Comparison of ENCODE assay signal across 32 cellular contexts in the genomic region with DNA sequence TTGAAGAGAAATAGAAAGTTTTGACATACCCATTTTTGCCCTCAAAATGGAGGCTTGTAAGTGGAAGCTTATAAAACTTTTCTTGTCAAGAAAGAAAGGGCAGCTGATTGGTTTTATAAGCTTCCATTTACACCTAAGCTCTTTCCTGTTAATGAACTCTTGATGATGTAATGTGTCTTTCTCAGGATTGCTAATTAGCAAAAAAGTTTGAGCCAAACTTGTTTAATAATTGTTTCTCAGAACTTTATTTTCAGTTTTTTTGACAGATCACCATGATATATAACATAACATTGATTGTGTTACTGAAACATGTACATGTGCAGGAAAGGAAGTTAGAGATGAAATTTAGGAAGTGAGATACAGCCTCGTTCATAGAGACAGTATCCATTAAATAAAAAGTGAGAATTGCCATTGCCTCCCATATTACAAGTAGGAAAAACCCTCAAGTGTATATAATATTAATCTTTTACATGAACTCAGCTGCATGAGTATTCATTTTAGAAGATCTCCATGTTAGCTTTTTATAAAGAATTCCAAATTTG.
"Had no signal": no experiment of that assay in that cellular context is flagged by ENCODE, and none has a peak within 500 bp of the region (broad histone marks: within the 10 kb centered on the region; RNA-seq: fewer than 3 reads in every experiment).

No MANE protein-coding gene starts in this region.

- H3K4me1 ChIP-seq: body of pancreas, sigmoid colon, stomach had no signal

- H3K36me3 ChIP-seq: adrenal gland, ovary, WERI-Rb-1 had no signal

- H3K27me3 Mint-ChIP-seq: activated naive CD8-positive, alpha-beta T cell treated with anti-CD3 and anti-CD28 coated beads for 36 hours; naive thymus-derived CD4-positive, alpha-beta T cell; progenitor cell of endocrine pancreas; stimulated activated naive B cell treated with anti-CD40 and anti-IgM and Interleukin-4, amounts not matched to agents 10 μg/mL and 1 μg/mL and 100 μg/mL, for 72 hours had no signal

- H3K4me3 ChIP-seq: adrenal gland, body of pancreas, coronary artery, dorsolateral prefrontal cortex, hepatocyte, ovary, sigmoid colon, smooth muscle cell, stomach, tibial nerve had no signal

- H3K27ac ChIP-seq: adrenal gland, body of pancreas, coronary artery, dorsolateral prefrontal cortex, hepatocyte, ovary, sigmoid colon, stomach, tibial nerve, WERI-Rb-1 had no signal

- DNase-seq: activated CD4-positive, alpha-beta T cell treated with anti-CD3 and anti-CD28 coated beads for 48 hours; activated CD4-positive, alpha-beta T cell treated with anti-CD3 and anti-CD28 coated beads, Interleukin-2, amount 50 U/mL, for 48 hours; activated CD8-positive, alpha-beta memory T cell treated with anti-CD3 and anti-CD28 coated beads, Interleukin-2, amount 50 U/mL, for 4 hours; activated effector memory CD4-positive, alpha-beta T cell treated with anti-CD3 and anti-CD28 coated beads, Interleukin-2, amount 50 U/mL, for 16 hours; activated naive CD4-positive, alpha-beta T cell treated with anti-CD3 and anti-CD28 coated beads for 36 hours; activated naive CD8-positive, alpha-beta T cell treated with anti-CD3 and anti-CD28 coated beads for 36 hours; activated T-cell treated with anti-CD3 and anti-CD28 coated beads, Interleukin-2, amount 50 U/mL, for 1 hour; adrenal gland; aorta; body of pancreas; dorsolateral prefrontal cortex; effector memory CD4-positive, alpha-beta T cell; glutamatergic neuron; islet precursor cell; mammary epithelial cell; naive thymus-derived CD4-positive, alpha-beta T cell; ovary; retina; sigmoid colon; stimulated activated CD4-positive, alpha-beta T cell treated with anti-CD3 and anti-CD28 coated beads, Interleukin-1b, Interleukin-23, amount 100 ng/mL, for 48 hours; stimulated activated CD4-positive, alpha-beta T cell treated with anti-CD3 and anti-CD28 coated beads, Interleukin-4, amount 100 ng/mL, for 4 hours; stimulated activated CD8-positive, alpha-beta memory T cell treated with anti-CD3 and anti-CD28 coated beads, Interleukin-4, amount 100 ng/mL, for 48 hours; stimulated activated naive B cell treated with anti-CD40 and anti-IgM and Interleukin-4, amounts not matched to agents 10 μg/mL and 1 μg/mL and 100 μg/mL, for 72 hours; stomach; WERI-Rb-1 had no signal

- H3K9me3 ChIP-seq: adrenal gland, body of pancreas, ovary, sigmoid colon, stomach, tibial nerve had no signal

- H3K27ac Mint-ChIP-seq: activated naive CD4-positive, alpha-beta T cell treated with anti-CD3 and anti-CD28 coated beads for 36 hours; activated naive CD8-positive, alpha-beta T cell treated with anti-CD3 and anti-CD28 coated beads for 36 hours; activated T-helper 1 cell treated with anti-CD3 and anti-CD28 coated beads, Interleukin-12 subunit alpha, Interleukin-12 subunit beta, Interleukin-2, Interleukin-4 antibody, amounts not matched to agents 30 ng/mL and 10 ng/mL and 1 ng/mL, durations not matched to agents 14 hours and 24 hours and 36 hours; naive thymus-derived CD4-positive, alpha-beta T cell; progenitor cell of endocrine pancreas; stimulated activated naive B cell treated with anti-CD40 and anti-IgM and Interleukin-4, amounts not matched to agents 10 μg/mL and 1 μg/mL and 100 μg/mL, for 72 hours had no signal

- H3K27me3 ChIP-seq: adrenal gland, body of pancreas, dorsolateral prefrontal cortex, hepatocyte, ovary, sigmoid colon, stomach, tibial nerve had no signal

- ATAC-seq: activated CD4-positive, CD25-positive, alpha-beta regulatory T cell treated with anti-CD3 and anti-CD28 coated beads, Interleukin-2, amount 50 U/mL, for 24 hours; body of pancreas; naive thymus-derived CD4-positive, alpha-beta T cell had no signal

- H3K4me3 Mint-ChIP-seq: activated naive CD4-positive, alpha-beta T cell treated with anti-CD3 and anti-CD28 coated beads for 36 hours; activated naive CD8-positive, alpha-beta T cell treated with anti-CD3 and anti-CD28 coated beads for 36 hours; activated T-helper 1 cell treated with anti-CD3 and anti-CD28 coated beads, Interleukin-12 subunit alpha, Interleukin-12 subunit beta, Interleukin-2, Interleukin-4 antibody, amounts not matched to agents 30 ng/mL and 10 ng/mL and 1 ng/mL, durations not matched to agents 14 hours and 24 hours and 36 hours; naive thymus-derived CD4-positive, alpha-beta T cell; stimulated activated naive B cell treated with anti-CD40 and anti-IgM and Interleukin-4, amounts not matched to agents 10 μg/mL and 1 μg/mL and 100 μg/mL, for 72 hours had no signal
